17 cellular contexts compared by ENCODE assay signal in the genomic region with DNA sequence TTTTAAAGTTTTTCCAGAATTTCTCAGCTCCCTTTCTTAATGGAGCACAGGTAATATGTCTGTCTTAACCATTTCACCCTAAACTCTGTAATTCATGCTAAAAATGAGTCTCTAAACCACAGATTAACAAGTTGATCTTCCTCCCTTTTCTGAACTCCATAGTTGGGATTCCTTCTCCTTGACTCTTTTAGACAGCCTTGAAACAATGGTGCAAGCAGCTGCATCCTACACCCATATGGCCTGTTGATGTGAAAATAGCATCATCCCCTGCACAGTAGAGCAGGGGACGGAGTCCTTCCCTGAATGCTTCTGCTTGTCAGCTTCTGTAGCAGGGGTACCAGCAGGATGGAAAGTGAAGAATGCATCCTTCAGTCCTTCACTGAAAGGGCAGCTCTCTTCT.
"Had no signal": no experiment of that assay in that cellular context is flagged by ENCODE, and none has a peak within 500 bp of the region (broad histone marks: within the 10 kb centered on the region; RNA-seq: fewer than 3 reads in every experiment).

No MANE protein-coding gene starts in this region.

- DNase-seq: activated B cell treated with CpG ODN at 0.5 μM for 24 hours; activated CD4-positive, alpha-beta memory T cell treated with anti-CD3 and anti-CD28 coated beads for 36 hours; activated CD4-positive, alpha-beta T cell treated with anti-CD3 and anti-CD28 coated beads for 4 hours; activated effector memory CD4-positive, alpha-beta T cell treated with Interleukin-2 at 50 U/mL for 16 hours; activated naive CD4-positive, alpha-beta T cell treated with anti-CD3 and anti-CD28 coated beads for 36 hours; activated naive CD8-positive, alpha-beta T cell treated with anti-CD3 and anti-CD28 coated beads, Interleukin-2, amount 10 ng/mL, durations not matched to agents 7 days and 5 days; activated T-cell treated with anti-CD3 and anti-CD28 coated beads, Interleukin-2, amount 50 U/mL, for 72 hours; body of pancreas; effector CD4-positive, alpha-beta T cell; foreskin keratinocyte; kidney; pancreas; psoas muscle; stimulated activated CD4-positive, alpha-beta T cell treated with anti-CD3 and anti-CD28 coated beads, Interleukin-4, amount 100 ng/mL, for 24 hours; stimulated activated naive CD4-positive, alpha-beta T cell treated with Interleukin-2 at 50 U/mL for 16 hours; upper lobe of right lung had no signal

- ATAC-seq: activated T-cell treated with anti-CD3 and anti-CD28 coated beads, Interleukin-2, amount 50 U/mL, for 72 hours; body of pancreas; foreskin keratinocyte; left lobe of liver; pancreas; psoas muscle; upper lobe of right lung had no signal
